9 cellular contexts compared by ENCODE assay signal in genomic region chr20:1336699-1337387, GRCh38. TPM values are rescaled to one million over a fixed set of nuclear protein-coding genes. Genes with fewer than 3 reads are reported as not detected.
A peak's percentile ranks its signal among the peaks of the same experiment; 100 is the strongest.
DNase-seq lines count a peak whose midpoint lies in the region; ATAC-seq and TF ChIP-seq lines count a peak whose summit lies in the region.
"Had no signal": no experiment of that assay in that cellular context is flagged by ENCODE, and none has a peak within 500 bp of the region (broad histone marks: within the 10 kb centered on the region; RNA-seq: fewer than 3 reads in every experiment).

No MANE protein-coding gene starts in this region.

- H3K4me3 ChIP-seq in CD8-positive, alpha-beta T cell (ENCODE audit: low read depth, low read length), result no peak overlapping the region
- H3K4me3 ChIP-seq in esophagus squamous epithelium, result peak overlapping the region in 1 of 4 donors; percentile 29

- H3K9me3 ChIP-seq in CD8-positive, alpha-beta T cell (ENCODE audit: low read length), result no peaks in the 10 kb centered on the region
- no peaks in the 10 kb centered on the region for H3K9me3 ChIP-seq in esophagus squamous epithelium

- H3K4me3 Mint-ChIP-seq in CD8-positive, alpha-beta T cell, result peak overlapping the region; percentile 53
- peak overlapping the region in 2 of 3 donors; percentile 37 to 60 for H3K4me3 Mint-ChIP-seq in T-cell
- H3K4me3 Mint-ChIP-seq in osteocyte (ENCODE audit: unreplicated experiment), result no peak overlapping the region

- H3K27me3 Mint-ChIP-seq in CD8-positive, alpha-beta T cell (ENCODE audit: low read depth), result no peaks in the 10 kb centered on the region
- no peaks in the 10 kb centered on the region for H3K27me3 Mint-ChIP-seq in T-cell
- no peaks in the 10 kb centered on the region for H3K27me3 Mint-ChIP-seq in osteocyte (ENCODE audit: unreplicated experiment)

- no peaks in the 10 kb centered on the region for H3K36me3 ChIP-seq in CD8-positive, alpha-beta T cell (ENCODE audit: insufficient read depth, low read length)
- peaks cover 0 to 22% (median 0%) of the 10 kb centered on the region in 3 donors for H3K36me3 ChIP-seq in esophagus squamous epithelium

- H3K4me1 ChIP-seq in CD8-positive, alpha-beta T cell (ENCODE audit: insufficient read depth, low read length), result peaks cover 17% of the 10 kb centered on the region
- peaks cover 10 to 52% (median 19%) of the 10 kb centered on the region in 3 donors for H3K4me1 ChIP-seq in esophagus squamous epithelium

- no peak overlapping the region for H3K27ac ChIP-seq in CD8-positive, alpha-beta T cell (ENCODE audit: low read depth, low read length)
- peak overlapping the region; percentile 34 to 77 (median 68) for H3K27ac ChIP-seq in esophagus squamous epithelium

- POLR2A ChIA-PET in CD8-positive, alpha-beta T cell (lab: Charles Lee), result interaction anchor here (1.0 kb wide), 1 partner anchor 53 kb away, joined by 3 read pairs; no protein-coding TSS in a partner anchor
- POLR2A ChIA-PET in T-cell (lab: Charles Lee), result no interaction called here

- CTCF ChIA-PET in CD8-positive, alpha-beta T cell (lab: Charles Lee), result interaction anchor here (0.7 kb wide), 1 partner anchor 55 kb away, joined by 3 read pairs; no protein-coding TSS in a partner anchor
- CTCF ChIA-PET in T-cell (lab: Charles Lee), result interaction anchor here in 1 of 2 donors (0.6 kb wide), 1 partner anchor 48 kb away, joined by 6 read pairs; no protein-coding TSS in a partner anchor

- intact Hi-C loops in CD8-positive, alpha-beta T cell (cut with DNase I, micrococcal nuclease), result no loop called here
- intact Hi-C loops in esophagus squamous epithelium (cut with DNase I), result no loop called here

- H3K27me3 ChIP-seq in CD8-positive, alpha-beta T cell (ENCODE audit: insufficient read depth, low read length), result no peaks in the 10 kb centered on the region
- H3K27me3 ChIP-seq in esophagus squamous epithelium, result no peaks in the 10 kb centered on the region

- no peak for TF ChIP-seq POLR2A in esophagus squamous epithelium (IDR thresholded peaks at IDR 0.05)

- no peak for TF ChIP-seq CTCF in CD8-positive, alpha-beta T cell (IDR thresholded peaks at IDR 0.05)
- TF ChIP-seq CTCF in esophagus squamous epithelium (IDR thresholded peaks at IDR 0.05) (no peak), osteocyte (IDR thresholded peaks at IDR 0.05) (no peak)

- peaks cover 27% of the 10 kb centered on the region for H3K36me3 Mint-ChIP-seq in CD8-positive, alpha-beta T cell
- H3K36me3 Mint-ChIP-seq in T-cell (peaks cover 4% of the 10 kb centered on the region), osteocyte (ENCODE audit: unreplicated experiment) (peaks cover 5% of the 10 kb centered on the region)

- no peaks in the 10 kb centered on the region for H3K9me3 Mint-ChIP-seq in CD8-positive, alpha-beta T cell
- no peaks in the 10 kb centered on the region for H3K9me3 Mint-ChIP-seq in T-cell
- H3K9me3 Mint-ChIP-seq in osteocyte (ENCODE audit: unreplicated experiment), result no peaks in the 10 kb centered on the region

- H3K27ac Mint-ChIP-seq in CD8-positive, alpha-beta T cell, result peak overlapping the region; percentile 92
- peak overlapping the region; percentile 37 to 82 for H3K27ac Mint-ChIP-seq in T-cell
- no peak overlapping the region for H3K27ac Mint-ChIP-seq in osteocyte (ENCODE audit: unreplicated experiment)

- WGBS in esophagus squamous epithelium, 2 donors, result 13 to 21% methylated on average over 3 to 7 of the region's 14 CpGs

- ATAC-seq in CD8-positive, alpha-beta T cell, result peak; percentile 86
- peak; percentile 50 to 83 (median 74) for ATAC-seq in T-cell (replicated peaks in 1 of 4)
- ATAC-seq in HG03342 (IDR thresholded peaks at IDR 0.05; ENCODE audit: unreplicated experiment), result no peak
- ATAC-seq in HG03442 (IDR thresholded peaks at IDR 0.05; ENCODE audit: unreplicated experiment), result no peak

- peak in 3 of 7 experiments; percentile 26 to 55 (median 51) for DNase-seq in CD8-positive, alpha-beta T cell
- peak in 10 of 34 experiments; percentile 9 to 33 (median 20) for DNase-seq in T-cell
- DNase-seq in esophagus squamous epithelium (lab: John Stamatoyannopoulos, UW), result no peak
- DNase-seq in osteocyte (ENCODE audit: extremely low spot score, unreplicated experiment), result peak; percentile 78
- DNase-seq in EL, result no peak
- DNase-seq in islet precursor cell, result no peak
- DNase-seq: NCI-H526 treated with DMSO at 0.1 percent for 48 hours had no signal

- H3K4me1 Mint-ChIP-seq in CD8-positive, alpha-beta T cell (ENCODE audit: low read depth), result peaks cover 24% of the 10 kb centered on the region
- H3K4me1 Mint-ChIP-seq in T-cell (peaks cover 25 to 33% (median 26%) of the 10 kb centered on the region in 3 donors), osteocyte (ENCODE audit: unreplicated experiment) (no peaks in the 10 kb centered on the region)

RNA-seq across cellular contexts. Expression of gene SDCBP2, which starts 7.9 kb away (rescaled TPM):
- total RNA-seq in CD8-positive, alpha-beta T cell, result 1 to 10 TPM; 1.2 TPM
- total RNA-seq in T-cell (1 to 10 TPM; 1.1 to 2.4 (median 2.2) TPM), esophagus squamous epithelium (100 to 1,000 TPM in 3 of 4 donors, 10 to 100 TPM in 1; 90.2 to 175 (median 134) TPM), osteocyte (0.97 and 1.6 TPM in 2 replicates)

RNA-seq across cellular contexts. Expression of gene FKBP1A, which starts 56.0 kb away (rescaled TPM):
- 10 to 100 TPM; 34.0 to 36.8 TPM for total RNA-seq in CD8-positive, alpha-beta T cell
- 10 to 100 TPM; 76.7 to 90.4 (median 79.9) TPM for total RNA-seq in T-cell
- total RNA-seq in esophagus squamous epithelium, result 100 to 1,000 TPM in 3 of 4 donors, 10 to 100 TPM in 1; 76.2 to 132 (median 102) TPM
- total RNA-seq in osteocyte, result 180 and 187 TPM in 2 replicates

Comparison
In these comparisons a context has a peak if more than half of its experiments do, and no peak if none do; other contexts are left out.
1. ATAC-seq: peak in CD8-positive, alpha-beta T cell (single experiment) and T-cell (4 of 4); none in HG03342 (single experiment) and HG03442 (single experiment).
2. RNA of gene SDCBP2, which starts 7.9 kb away (total RNA-seq): 90.2 to 175 TPM in esophagus squamous epithelium; 1.1 to 2.4 TPM in T-cell, 1.2 TPM in CD8-positive, alpha-beta T cell and 0.97 to 1.6 TPM in osteocyte; every median in the first group is over 10 times any median in the second.